Comparison of ENCODE assay signal across 35 cellular contexts in genomic region chr11:70050243-70050642, GRCh38. TPM values are rescaled to one million over a fixed set of nuclear protein-coding genes. Genes with fewer than 3 reads are reported as not detected.
"Had no signal": no experiment of that assay in that cellular context is flagged by ENCODE, and none has a peak within 500 bp of the region (broad histone marks: within the 10 kb centered on the region; RNA-seq: fewer than 3 reads in every experiment).

No MANE protein-coding gene starts in this region.

- H3K27me3 ChIP-seq: MG63 had no signal

- H2AFZ ChIP-seq: PC-9 had no signal

- H3K4me2 ChIP-seq: PC-9 had no signal

- H3K9me3 Mint-ChIP-seq: activated B cell treated with CpG ODN at 0.5 μM for 24 hours; activated CD4-positive, alpha-beta memory T cell treated with anti-CD3 and anti-CD28 coated beads, Interleukin-2, amount 10 ng/mL, durations not matched to agents 7 days and 5 days; activated naive CD4-positive, alpha-beta T cell treated with anti-CD3 and anti-CD28 coated beads, Interleukin-2, amount 10 ng/mL, durations not matched to agents 7 days and 5 days; activated naive CD8-positive, alpha-beta T cell treated with anti-CD3 and anti-CD28 coated beads, Interleukin-2, amount 50 U/mL, for 24 hours; activated T-cell treated with anti-CD3 and anti-CD28 coated beads, Interleukin-2, amount 50 U/mL, for 24 hours; activated T-helper 2 cell treated with anti-CD3 and anti-CD28 coated beads, Interferon-gamma antibody, Interleukin-2, Interleukin-4, amounts not matched to agents 10 μg/mL and 5 μg/mL and 100 μg/mL, durations not matched to agents 14 hours and 24 hours and 36 hours; T-cell had no signal

- H3K4me1 Mint-ChIP-seq: activated B cell treated with CpG ODN at 0.5 μM for 24 hours; activated CD4-positive, alpha-beta memory T cell treated with anti-CD3 and anti-CD28 coated beads, Interleukin-2, amount 10 ng/mL, durations not matched to agents 7 days and 5 days; activated naive CD4-positive, alpha-beta T cell treated with anti-CD3 and anti-CD28 coated beads, Interleukin-2, amount 10 ng/mL, durations not matched to agents 7 days and 5 days; activated naive CD8-positive, alpha-beta T cell treated with anti-CD3 and anti-CD28 coated beads, Interleukin-2, amount 50 U/mL, for 24 hours; brain; T-cell had no signal

- H3K36me3 Mint-ChIP-seq: activated naive CD4-positive, alpha-beta T cell treated with anti-CD3 and anti-CD28 coated beads, Interleukin-2, amount 10 ng/mL, durations not matched to agents 7 days and 5 days; activated naive CD8-positive, alpha-beta T cell; brain; T-cell had no signal

- H3K27ac ChIP-seq: PC-9, RWPE1, VCaP had no signal

- DNase-seq: activated B cell treated with CpG ODN at 0.5 μM for 24 hours; activated CD4-positive, alpha-beta memory T cell treated with anti-CD3 and anti-CD28 coated beads, Interleukin-2, amount 10 ng/mL, durations not matched to agents 7 days and 5 days; activated CD4-positive, alpha-beta T cell treated with anti-CD3 and anti-CD28 coated beads for 1 hour; activated CD4-positive, alpha-beta T cell treated with anti-CD3 and anti-CD28 coated beads for 48 hours; activated naive CD4-positive, alpha-beta T cell treated with anti-CD3 and anti-CD28 coated beads, Interleukin-2, amount 10 ng/mL, durations not matched to agents 7 days and 5 days; activated naive CD8-positive, alpha-beta T cell treated with anti-CD3 and anti-CD28 coated beads, Interleukin-2, amount 50 U/mL, for 24 hours; activated T-cell treated with anti-CD3 and anti-CD28 coated beads, Interleukin-2, amount 50 U/mL, for 24 hours; anterior cingulate cortex; Kasumi-1; KG1; MG63; NCI-H1048; NCI-H1105 treated with DMSO at 0.1 percent for 48 hours; NCI-H1436; NCI-H1694; NCI-H1930; NCI-H2081 treated with DMSO at 0.1 percent for 48 hours; NCI-H226; NCI-H446 treated with DMSO at 0.1 percent for 48 hours; NCI-H524; NCI-H69; NCI-H82; PC-9; SIG-M5; T-cell; T-helper 2 cell; T-helper 9 cell had no signal

- H3K4me3 ChIP-seq: MG63, PC-9 had no signal

- H3K27ac Mint-ChIP-seq: activated B cell treated with CpG ODN at 0.5 μM for 24 hours; activated CD4-positive, alpha-beta memory T cell treated with anti-CD3 and anti-CD28 coated beads, Interleukin-2, amount 10 ng/mL, durations not matched to agents 7 days and 5 days; activated naive CD4-positive, alpha-beta T cell treated with anti-CD3 and anti-CD28 coated beads, Interleukin-2, amount 10 ng/mL, durations not matched to agents 7 days and 5 days; activated naive CD8-positive, alpha-beta T cell; activated naive CD8-positive, alpha-beta T cell treated with anti-CD3 and anti-CD28 coated beads, Interleukin-2, amount 50 U/mL, for 24 hours; activated T-cell treated with anti-CD3 and anti-CD28 coated beads, Interleukin-2, amount 50 U/mL, for 24 hours; activated T-helper 2 cell treated with anti-CD3 and anti-CD28 coated beads, Interferon-gamma antibody, Interleukin-2, Interleukin-4, amounts not matched to agents 10 μg/mL and 5 μg/mL and 100 μg/mL, durations not matched to agents 14 hours and 24 hours and 36 hours; T-cell had no signal

- ATAC-seq: activated naive CD8-positive, alpha-beta T cell treated with anti-CD3 and anti-CD28 coated beads, Interleukin-2, amount 50 U/mL, for 24 hours; Right ventricle myocardium inferior; SK-N-SH treated with all-trans-retinoic acid at 6 μM for 48 hours; T-cell had no signal

- H3K4me3 Mint-ChIP-seq: activated B cell treated with CpG ODN at 0.5 μM for 24 hours; activated CD4-positive, alpha-beta memory T cell treated with anti-CD3 and anti-CD28 coated beads, Interleukin-2, amount 10 ng/mL, durations not matched to agents 7 days and 5 days; activated naive CD4-positive, alpha-beta T cell treated with anti-CD3 and anti-CD28 coated beads, Interleukin-2, amount 10 ng/mL, durations not matched to agents 7 days and 5 days; activated naive CD8-positive, alpha-beta T cell; activated naive CD8-positive, alpha-beta T cell treated with anti-CD3 and anti-CD28 coated beads, Interleukin-2, amount 50 U/mL, for 24 hours; activated T-cell treated with anti-CD3 and anti-CD28 coated beads, Interleukin-2, amount 50 U/mL, for 24 hours; brain; T-cell had no signal

- H3K36me3 ChIP-seq: MG63 had no signal

RNA-seq across cellular contexts. Expression of gene ANO1, which starts 27.9 kb away (rescaled TPM):
- total RNA-seq: activated B cell treated with CpG ODN at 0.5 μM for 24 hours; activated CD4-positive, alpha-beta memory T cell treated with anti-CD3 and anti-CD28 coated beads, Interleukin-2, amount 10 ng/mL, durations not matched to agents 7 days and 5 days; activated CD8-positive, alpha-beta memory T cell treated with anti-CD3 and anti-CD28 coated beads for 36 hours; activated T-helper 2 cell treated with anti-CD3 and anti-CD28 coated beads, Interferon-gamma antibody, Interleukin-2, Interleukin-4, amounts not matched to agents 10 μg/mL and 5 μg/mL and 100 μg/mL, durations not matched to agents 14 hours and 24 hours and 36 hours had no signal
